In the genomic region with DNA sequence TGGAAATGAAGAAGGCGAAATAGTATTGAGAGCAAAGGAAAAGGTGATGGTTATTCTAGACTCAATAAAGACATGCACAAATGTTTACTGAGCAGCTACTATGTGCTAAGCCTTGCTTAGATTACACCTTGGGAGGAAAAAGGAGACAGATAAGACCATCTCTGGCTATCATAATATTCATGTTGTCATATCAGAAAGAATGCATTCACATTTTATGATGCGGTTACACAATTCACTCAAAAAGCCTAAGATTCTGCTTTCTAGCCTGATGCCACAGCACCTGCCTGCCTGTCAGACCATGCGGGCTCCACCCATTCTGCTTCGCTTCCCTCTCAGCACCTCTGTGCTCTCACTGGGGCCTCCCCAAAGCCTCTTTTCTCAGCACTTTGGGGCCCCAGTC, we compare ENCODE assay signal across 17 cellular contexts.
DNase-seq lines count a peak whose midpoint lies in the region; ATAC-seq and TF ChIP-seq lines count a peak whose summit lies in the region.
"Had no signal": no experiment of that assay in that cellular context is flagged by ENCODE, and none has a peak within 500 bp of the region (broad histone marks: within the 10 kb centered on the region; RNA-seq: fewer than 3 reads in every experiment).

No MANE protein-coding gene starts in this region.

- H3K4me1 ChIP-seq in ACC112 (ENCODE audit: control insufficient read depth, insufficient read depth, low read length, unreplicated experiment) (peaks cover 26% of the 10 kb centered on the region), hepatocyte (ENCODE audit: insufficient read depth) (peaks cover 8% of the 10 kb centered on the region), trophoblast cell (ENCODE audit: control insufficient read depth in 1 of 2, insufficient read depth in 2 of 2, low read length in 2 of 2) (no peaks in the 10 kb centered on the region)

- intact Hi-C loops in left colon (cut with DNase I, micrococcal nuclease) = no loop called here

- no peaks in the 10 kb centered on the region for H3K9me3 Mint-ChIP-seq in natural killer cell treated with Interleukin-12 subunit alpha and Interleukin-12 subunit beta and Interleukin-15 and Interleukin-18, amount 100 ng/mL, for 72 hours
- H3K9me3 Mint-ChIP-seq in immature natural killer cell = no peaks in the 10 kb centered on the region

- H4K8ac ChIP-seq in trophoblast cell (ENCODE audit: low read depth, low read length) = no peak overlapping the region

- H3K9me3 ChIP-seq in hepatocyte (ENCODE audit: low read depth) = no peaks in the 10 kb centered on the region
- peaks cover 2% of the 10 kb centered on the region for H3K9me3 ChIP-seq in trophoblast cell (ENCODE audit: insufficient read depth, low read depth, low read length)

- H3K4me1 Mint-ChIP-seq in natural killer cell treated with Interleukin-12 subunit alpha and Interleukin-12 subunit beta and Interleukin-15 and Interleukin-18, amount 100 ng/mL, for 72 hours (ENCODE audit: low read depth in 2 of 2) = peaks cover 0 to 4% of the 10 kb centered on the region in 2 donors
- no peaks in the 10 kb centered on the region for H3K4me1 Mint-ChIP-seq in immature natural killer cell

- peak overlapping the region; percentile 3; the same call in 1 of the 2 replicates for H3K27ac ChIP-seq in ACC112 (ENCODE audit: low read depth, low read length)
- H3K27ac ChIP-seq in hepatocyte = no peak overlapping the region
- H3K27ac ChIP-seq in trophoblast cell (ENCODE audit: low read depth, low read length) = no peak overlapping the region
- H3K27ac ChIP-seq: HL-60 had no signal

- H4K91ac ChIP-seq in trophoblast cell (ENCODE audit: low read depth, low read length) = no peak overlapping the region

- H3K36me3 Mint-ChIP-seq in natural killer cell treated with Interleukin-12 subunit alpha and Interleukin-12 subunit beta and Interleukin-15 and Interleukin-18, amount 100 ng/mL, for 72 hours = no peaks in the 10 kb centered on the region
- no peaks in the 10 kb centered on the region for H3K36me3 Mint-ChIP-seq in immature natural killer cell

- no peak overlapping the region for H3K9ac ChIP-seq in trophoblast cell (ENCODE audit: low read length)

- H3K4me3 ChIP-seq in ACC112 (ENCODE audit: low read depth, low read length) = no peak overlapping the region
- no peak overlapping the region for H3K4me3 ChIP-seq in hepatocyte
- no peak overlapping the region for H3K4me3 ChIP-seq in trophoblast cell (ENCODE audit: low read depth, low read length)

- H2AK5ac ChIP-seq in trophoblast cell (ENCODE audit: low read length) = no peak overlapping the region

- H2BK5ac ChIP-seq in trophoblast cell (ENCODE audit: low read depth, low read length, poor library complexity) = no peak overlapping the region

- H3K14ac ChIP-seq in trophoblast cell (ENCODE audit: low read length) = no peak overlapping the region

- WGBS in hepatocyte (ENCODE audit: low lambda C conversion rate, missing lambda C conversion rate) = 89% methylated on average over 4 of the region's 4 CpGs
- WGBS in trophoblast cell (ENCODE audit: extremely low coverage, insufficient coverage, insufficient read length) = no CpG with 5 or more reads among the region's 4 CpGs

- H2AFZ ChIP-seq in ACC112 (ENCODE audit: low read length, unreplicated experiment) (no peak overlapping the region), hepatocyte (no peak overlapping the region), trophoblast cell (ENCODE audit: insufficient read depth, low read length, poor library complexity) (no peak overlapping the region)

- H3K9me2 ChIP-seq in hepatocyte (replicated peaks; ENCODE audit: insufficient read depth) = no peaks in the 10 kb centered on the region

- no peak overlapping the region for H3K4ac ChIP-seq in trophoblast cell (ENCODE audit: low read depth, low read length)

- ATAC-seq in natural killer cell treated with Interleukin-12 subunit alpha and Interleukin-12 subunit beta and Interleukin-15 and Interleukin-18, amount 100 ng/mL, for 72 hours = no peak
- ATAC-seq in left colon = no peak
- ATAC-seq: Panc1 had no signal

- no peak overlapping the region for H3K27ac Mint-ChIP-seq in natural killer cell treated with Interleukin-12 subunit alpha and Interleukin-12 subunit beta and Interleukin-15 and Interleukin-18, amount 100 ng/mL, for 72 hours
- H3K27ac Mint-ChIP-seq in immature natural killer cell = no peak overlapping the region
- H3K27ac Mint-ChIP-seq: CD4-positive, alpha-beta T cell; HFFc6 had no signal

- no peaks in the 10 kb centered on the region for H3K36me3 ChIP-seq in ACC112 (ENCODE audit: insufficient read depth, low read length)
- no peaks in the 10 kb centered on the region for H3K36me3 ChIP-seq in hepatocyte (replicated peaks; ENCODE audit: insufficient read depth, low read depth)
- no peaks in the 10 kb centered on the region for H3K36me3 ChIP-seq in trophoblast cell (ENCODE audit: control insufficient read depth in 1 of 2, insufficient read depth in 2 of 2, low read length in 2 of 2)

- H3K4me2 ChIP-seq in hepatocyte (peak overlapping the region; percentile 19), trophoblast cell (ENCODE audit: low read length) (no peak overlapping the region)

- no peak overlapping the region for H3K4me3 Mint-ChIP-seq in natural killer cell treated with Interleukin-12 subunit alpha and Interleukin-12 subunit beta and Interleukin-15 and Interleukin-18, amount 100 ng/mL, for 72 hours
- H3K4me3 Mint-ChIP-seq in immature natural killer cell = no peak overlapping the region
- H3K4me3 Mint-ChIP-seq: CD4-positive, alpha-beta T cell; HFFc6 had no signal

- no peak for TF ChIP-seq CTCF in hepatocyte (IDR thresholded peaks at IDR 0.05; ENCODE audit: poor library complexity)

- no peak overlapping the region for H2BK120ac ChIP-seq in trophoblast cell (ENCODE audit: insufficient read depth, low read length, poor library complexity)

- DNase-seq in amniotic epithelial cell (ENCODE audit: low read depth) = peak; percentile 83
- no peak for DNase-seq in hepatocyte (ENCODE audit: low spot score)
- DNase-seq in trophoblast cell = peak; percentile 35 to 79
- no peak for DNase-seq in natural killer cell treated with Interleukin-12 subunit alpha and Interleukin-12 subunit beta and Interleukin-15 and Interleukin-18, amount 100 ng/mL, for 72 hours (ENCODE audit: low spot score)
- DNase-seq in immature natural killer cell = no peak
- DNase-seq in NCI-H146 (lab: John Stamatoyannopoulos, UW) = no peak
- no peak for DNase-seq in left colon
- DNase-seq: AML-193; CD4-positive, alpha-beta T cell; GOT3; HFFc6; KBM-7; NCI-H1694 treated with DMSO at 0.1 percent for 48 hours; SHP77 had no signal

- H4K12ac ChIP-seq in trophoblast cell (ENCODE audit: low read depth, low read length) = no peak overlapping the region

- H3K79me2 ChIP-seq in ACC112 (ENCODE audit: control insufficient read depth, insufficient read depth, low read length, unreplicated experiment) = no peaks in the 10 kb centered on the region
- no peaks in the 10 kb centered on the region for H3K79me2 ChIP-seq in hepatocyte
- H3K79me2 ChIP-seq in trophoblast cell (ENCODE audit: control insufficient read depth, insufficient read depth, low read length, poor library complexity) = no peaks in the 10 kb centered on the region

- no peaks in the 10 kb centered on the region for H3K79me1 ChIP-seq in trophoblast cell (ENCODE audit: low read length)

- H4K20me1 ChIP-seq in hepatocyte (ENCODE audit: insufficient read depth, poor library complexity, severe bottlenecking) = no peaks in the 10 kb centered on the region

- no peaks in the 10 kb centered on the region for H3K27me3 ChIP-seq in ACC112 (ENCODE audit: insufficient read depth, low read length)
- H3K27me3 ChIP-seq in hepatocyte = no peaks in the 10 kb centered on the region
- H3K27me3 ChIP-seq in trophoblast cell (ENCODE audit: insufficient read depth, low read length) = no peaks in the 10 kb centered on the region

- peaks cover 4 to 5% of the 10 kb centered on the region in 2 donors for H3K27me3 Mint-ChIP-seq in natural killer cell treated with Interleukin-12 subunit alpha and Interleukin-12 subunit beta and Interleukin-15 and Interleukin-18, amount 100 ng/mL, for 72 hours
- peaks cover 2 to 3% (median 2%) of the 10 kb centered on the region in 3 donors for H3K27me3 Mint-ChIP-seq in immature natural killer cell (ENCODE audit: low read depth in 3 of 3)
- H3K27me3 Mint-ChIP-seq: CD4-positive, alpha-beta T cell had no signal

- H2BK12ac ChIP-seq in trophoblast cell (ENCODE audit: low read length) = no peak overlapping the region

- no peak overlapping the region for H3K23ac ChIP-seq in trophoblast cell (ENCODE audit: low read length)

- no peak overlapping the region for H3K18ac ChIP-seq in trophoblast cell (ENCODE audit: low read length)

Comparison
In these comparisons a context has a peak if more than half of its experiments do, and no peak if none do; other contexts are left out.
1. DNase-seq: peak in amniotic epithelial cell (single experiment) and trophoblast cell (2 of 2); none in hepatocyte (single experiment), natural killer cell treated with Interleukin-12 subunit alpha and Interleukin-12 subunit beta and Interleukin-15 and Interleukin-18, amount 100 ng/mL, for 72 hours (single experiment), immature natural killer cell (0 of 3), NCI-H146 (single experiment) and left colon (0 of 2).